Comparison of ENCODE assay signal across 12 cellular contexts in genomic region chr1:50880373-50880772, GRCh38.
"Had no signal": no experiment of that assay in that cellular context is flagged by ENCODE, and none has a peak within 500 bp of the region (broad histone marks: within the 10 kb centered on the region; RNA-seq: fewer than 3 reads in every experiment).

No MANE protein-coding gene starts in this region.

- H3K4me1 ChIP-seq: foreskin keratinocyte, stomach had no signal

- DNase-seq: dorsolateral prefrontal cortex; effector CD8-positive, alpha-beta T cell; foreskin keratinocyte; kidney; left cardiac atrium; mesendoderm; naive B cell; small intestine; stimulated activated CD4-positive, alpha-beta T cell treated with anti-CD3 and anti-CD28 coated beads, Interleukin-12 subunit alpha, Interleukin-12 subunit beta, amount 100 ng/mL, for 4 hours; stimulated activated naive CD4-positive, alpha-beta T cell; stomach had no signal

- H3K27me3 ChIP-seq: dorsolateral prefrontal cortex, foreskin keratinocyte, stomach had no signal

- H3K4me3 ChIP-seq: coronary artery, dorsolateral prefrontal cortex, stomach had no signal

- ATAC-seq: foreskin keratinocyte, left cardiac atrium had no signal

- H3K36me3 ChIP-seq: stomach had no signal

- H3K9me3 ChIP-seq: stomach had no signal

- H3K27ac ChIP-seq: coronary artery, dorsolateral prefrontal cortex, foreskin keratinocyte, stomach had no signal
